38 cellular contexts compared by ENCODE assay signal in genomic region chr7:91731962-91732361, GRCh38.
"Had no signal": no experiment of that assay in that cellular context is flagged by ENCODE, and none has a peak within 500 bp of the region (broad histone marks: within the 10 kb centered on the region; RNA-seq: fewer than 3 reads in every experiment).

No MANE protein-coding gene starts in this region.

- H3K27me3 Mint-ChIP-seq: activated naive CD4-positive, alpha-beta T cell treated with anti-CD3 and anti-CD28 coated beads, Interleukin-2, amount 10 ng/mL, durations not matched to agents 7 days and 5 days; activated naive CD4-positive, alpha-beta T cell treated with anti-CD3 and anti-CD28 coated beads, Interleukin-2, amount 50 U/mL, for 24 hours; activated naive CD8-positive, alpha-beta T cell treated with anti-CD3 and anti-CD28 coated beads for 36 hours; activated naive CD8-positive, alpha-beta T cell treated with anti-CD3 and anti-CD28 coated beads, Interleukin-2, amount 10 ng/mL, durations not matched to agents 7 days and 5 days; activated naive CD8-positive, alpha-beta T cell treated with anti-CD3 and anti-CD28 coated beads, Interleukin-2, amount 50 U/mL, for 24 hours; activated T-cell treated with anti-CD3 and anti-CD28 coated beads, Interleukin-2, amount 50 U/mL, for 24 hours; activated T-helper 17 cell treated with anti-CD3 and anti-CD28 coated beads, Interleukin-2, amount 50 U/mL, for 72 hours; central memory CD8-positive, alpha-beta T cell had no signal

- H3K27ac ChIP-seq: adrenal gland, ascending aorta, body of pancreas, brain microvascular endothelial cell, breast epithelium had no signal

- H3K27ac Mint-ChIP-seq: activated naive CD4-positive, alpha-beta T cell treated with anti-CD3 and anti-CD28 coated beads for 36 hours; activated naive CD4-positive, alpha-beta T cell treated with anti-CD3 and anti-CD28 coated beads, Interleukin-2, amount 10 ng/mL, durations not matched to agents 7 days and 5 days; activated naive CD4-positive, alpha-beta T cell treated with anti-CD3 and anti-CD28 coated beads, Interleukin-2, amount 50 U/mL, for 24 hours; activated naive CD4-positive, alpha-beta T cell treated with anti-CD3 and anti-CD28 coated beads, Interleukin-2, amount 50 U/mL, for 72 hours; activated naive CD8-positive, alpha-beta T cell; activated naive CD8-positive, alpha-beta T cell treated with anti-CD3 and anti-CD28 coated beads for 36 hours; activated naive CD8-positive, alpha-beta T cell treated with anti-CD3 and anti-CD28 coated beads, Interleukin-2, amount 10 ng/mL, durations not matched to agents 7 days and 5 days; activated naive CD8-positive, alpha-beta T cell treated with anti-CD3 and anti-CD28 coated beads, Interleukin-2, amount 50 U/mL, for 24 hours; activated T-cell treated with anti-CD3 and anti-CD28 coated beads, Interleukin-2, amount 50 U/mL, for 24 hours; activated T-cell treated with anti-CD3 and anti-CD28 coated beads, Interleukin-2, amount 50 U/mL, for 72 hours; activated T-helper 1 cell treated with anti-CD3 and anti-CD28 coated beads, Interleukin-12 subunit alpha, Interleukin-12 subunit beta, Interleukin-2, Interleukin-4 antibody, amounts not matched to agents 30 ng/mL and 10 ng/mL and 1 ng/mL, durations not matched to agents 14 hours and 24 hours and 36 hours; activated T-helper 17 cell treated with anti-CD3 and anti-CD28 coated beads, Interleukin-2, amount 50 U/mL, for 72 hours; activated T-helper 2 cell treated with anti-CD3 and anti-CD28 coated beads, Interferon-gamma antibody, Interleukin-2, Interleukin-4, amounts not matched to agents 10 μg/mL and 5 μg/mL and 100 μg/mL, durations not matched to agents 14 hours and 24 hours and 36 hours; brain had no signal

- DNase-seq: activated effector memory CD4-positive, alpha-beta T cell treated with anti-CD3 and anti-CD28 coated beads, Interleukin-2, amount 50 U/mL, for 16 hours; activated effector memory CD4-positive, alpha-beta T cell treated with Interleukin-2 at 50 U/mL for 16 hours; activated gamma-delta T cell; activated gamma-delta T cell treated with Interleukin-2 at 50 U/mL for 16 hours; activated naive CD4-positive, alpha-beta T cell; activated naive CD4-positive, alpha-beta T cell treated with anti-CD3 and anti-CD28 coated beads for 36 hours; activated naive CD4-positive, alpha-beta T cell treated with anti-CD3 and anti-CD28 coated beads, Interleukin-2, amount 10 ng/mL, durations not matched to agents 7 days and 5 days; activated naive CD4-positive, alpha-beta T cell treated with anti-CD3 and anti-CD28 coated beads, Interleukin-2, amount 50 U/mL, for 16 hours; activated naive CD4-positive, alpha-beta T cell treated with Interleukin-2 at 50 U/mL for 16 hours; activated naive CD8-positive, alpha-beta T cell treated with anti-CD3 and anti-CD28 coated beads for 36 hours; activated naive CD8-positive, alpha-beta T cell treated with anti-CD3 and anti-CD28 coated beads, Interleukin-2, amount 10 ng/mL, durations not matched to agents 7 days and 5 days; activated naive CD8-positive, alpha-beta T cell treated with anti-CD3 and anti-CD28 coated beads, Interleukin-2, amount 50 U/mL, for 24 hours; activated T-cell treated with anti-CD3 and anti-CD28 coated beads for 4 hours; activated T-cell treated with anti-CD3 and anti-CD28 coated beads, Interleukin-2, amount 50 U/mL, for 1 hour; activated T-cell treated with anti-CD3 and anti-CD28 coated beads, Interleukin-2, amount 50 U/mL, for 24 hours; activated T-cell treated with anti-CD3 and anti-CD28 coated beads, Interleukin-2, amount 50 U/mL, for 4 hours; activated T-cell treated with anti-CD3 and anti-CD28 coated beads, Interleukin-2, amount 50 U/mL, for 48 hours; activated T-cell treated with anti-CD3 and anti-CD28 coated beads, Interleukin-2, amount 50 U/mL, for 72 hours; adrenal gland; amniotic stem cell; amygdala; anterior cingulate cortex; aorta; body of pancreas; brain microvascular endothelial cell; caudate nucleus; central memory CD4-positive, alpha-beta T cell; cerebellar nuclear complex had no signal

- H3K4me3 Mint-ChIP-seq: activated naive CD4-positive, alpha-beta T cell treated with anti-CD3 and anti-CD28 coated beads for 36 hours; activated naive CD4-positive, alpha-beta T cell treated with anti-CD3 and anti-CD28 coated beads, Interleukin-2, amount 10 ng/mL, durations not matched to agents 7 days and 5 days; activated naive CD4-positive, alpha-beta T cell treated with anti-CD3 and anti-CD28 coated beads, Interleukin-2, amount 50 U/mL, for 24 hours; activated naive CD8-positive, alpha-beta T cell; activated naive CD8-positive, alpha-beta T cell treated with anti-CD3 and anti-CD28 coated beads for 36 hours; activated naive CD8-positive, alpha-beta T cell treated with anti-CD3 and anti-CD28 coated beads, Interleukin-2, amount 10 ng/mL, durations not matched to agents 7 days and 5 days; activated naive CD8-positive, alpha-beta T cell treated with anti-CD3 and anti-CD28 coated beads, Interleukin-2, amount 50 U/mL, for 24 hours; activated T-cell treated with anti-CD3 and anti-CD28 coated beads, Interleukin-2, amount 50 U/mL, for 24 hours; activated T-cell treated with anti-CD3 and anti-CD28 coated beads, Interleukin-2, amount 50 U/mL, for 4 hours; activated T-cell treated with anti-CD3 and anti-CD28 coated beads, Interleukin-2, amount 50 U/mL, for 72 hours; activated T-helper 1 cell treated with anti-CD3 and anti-CD28 coated beads, Interleukin-12 subunit alpha, Interleukin-12 subunit beta, Interleukin-2, Interleukin-4 antibody, amounts not matched to agents 30 ng/mL and 10 ng/mL and 1 ng/mL, durations not matched to agents 14 hours and 24 hours and 36 hours; activated T-helper 17 cell treated with anti-CD3 and anti-CD28 coated beads, Interleukin-2, amount 50 U/mL, for 72 hours; brain; central memory CD8-positive, alpha-beta T cell had no signal

- H3K4me1 ChIP-seq: adrenal gland, ascending aorta, body of pancreas, breast epithelium had no signal

- H3K4me1 Mint-ChIP-seq: activated naive CD4-positive, alpha-beta T cell treated with anti-CD3 and anti-CD28 coated beads, Interleukin-2, amount 10 ng/mL, durations not matched to agents 7 days and 5 days; activated naive CD4-positive, alpha-beta T cell treated with anti-CD3 and anti-CD28 coated beads, Interleukin-2, amount 50 U/mL, for 24 hours; activated naive CD8-positive, alpha-beta T cell treated with anti-CD3 and anti-CD28 coated beads for 36 hours; activated naive CD8-positive, alpha-beta T cell treated with anti-CD3 and anti-CD28 coated beads, Interleukin-2, amount 10 ng/mL, durations not matched to agents 7 days and 5 days; activated naive CD8-positive, alpha-beta T cell treated with anti-CD3 and anti-CD28 coated beads, Interleukin-2, amount 50 U/mL, for 24 hours; activated T-helper 17 cell treated with anti-CD3 and anti-CD28 coated beads, Interleukin-2, amount 50 U/mL, for 72 hours; brain; central memory CD8-positive, alpha-beta T cell had no signal

- H3K9me3 ChIP-seq: adrenal gland had no signal

- H3K36me3 ChIP-seq: adrenal gland, ascending aorta, brain microvascular endothelial cell, breast epithelium had no signal

- H3K4me3 ChIP-seq: adrenal gland, ascending aorta, body of pancreas, breast epithelium had no signal

- H3K36me3 Mint-ChIP-seq: activated naive CD4-positive, alpha-beta T cell treated with anti-CD3 and anti-CD28 coated beads, Interleukin-2, amount 10 ng/mL, durations not matched to agents 7 days and 5 days; activated naive CD8-positive, alpha-beta T cell; activated naive CD8-positive, alpha-beta T cell treated with anti-CD3 and anti-CD28 coated beads for 36 hours; activated naive CD8-positive, alpha-beta T cell treated with anti-CD3 and anti-CD28 coated beads, Interleukin-2, amount 10 ng/mL, durations not matched to agents 7 days and 5 days; brain had no signal

- H3K27me3 ChIP-seq: adrenal gland, ascending aorta, body of pancreas, brain microvascular endothelial cell, breast epithelium had no signal

- ATAC-seq: activated naive CD4-positive, alpha-beta T cell treated with anti-CD3 and anti-CD28 coated beads, Interleukin-2, amount 50 U/mL, for 72 hours; activated naive CD8-positive, alpha-beta T cell treated with anti-CD3 and anti-CD28 coated beads, Interleukin-2, amount 50 U/mL, for 24 hours; activated T-cell treated with anti-CD3 and anti-CD28 coated beads, Interleukin-2, amount 50 U/mL, for 4 hours; activated T-cell treated with anti-CD3 and anti-CD28 coated beads, Interleukin-2, amount 50 U/mL, for 72 hours; activated T-helper 17 cell treated with anti-CD3 and anti-CD28 coated beads, Interleukin-2, amount 50 U/mL, for 72 hours; body of pancreas had no signal
